In genomic region chr12:53758081-53758769, GRCh38 we compare ENCODE assay signal across 34 cellular contexts. TPM values are rescaled to one million over a fixed set of nuclear protein-coding genes. Genes with fewer than 3 reads are reported as not detected.
DNase-seq lines count a peak whose midpoint lies in the region; ATAC-seq and TF ChIP-seq lines count a peak whose summit lies in the region.
"Had no signal": no experiment of that assay in that cellular context is flagged by ENCODE, and none has a peak within 500 bp of the region (broad histone marks: within the 10 kb centered on the region; RNA-seq: fewer than 3 reads in every experiment).

No MANE protein-coding gene starts in this region.

- H3K36me3 ChIP-seq in GM23338 (ENCODE audit: insufficient read depth) (no peaks in the 10 kb centered on the region), neural progenitor cell (no peaks in the 10 kb centered on the region)
- H3K36me3 ChIP-seq: BLaER1, MG63, ovary, spleen, upper lobe of left lung had no signal

- TF ChIP-seq CTCF in GM23338 (conservative IDR thresholded peaks at IDR 0.05; ENCODE audit: low read depth in 2 of 2), result no peak
- no peak for TF ChIP-seq CTCF in brain (conservative IDR thresholded peaks at IDR 0.05)
- TF ChIP-seq CTCF in neural progenitor cell (IDR thresholded peaks at IDR 0.05), result no peak

- no peak overlapping the region for H2AFZ ChIP-seq in GM23338
- peak overlapping the region; percentile 26 for H2AFZ ChIP-seq in neural progenitor cell (replicated peaks)

- H3K27me3 Mint-ChIP-seq in GM23338 (ENCODE audit: insufficient read depth, low read depth, poor library complexity), result peaks cover 21% of the 10 kb centered on the region
- peaks cover 45% of the 10 kb centered on the region for H3K27me3 Mint-ChIP-seq in brain
- H3K27me3 Mint-ChIP-seq in neural progenitor cell (ENCODE audit: insufficient read depth, low read depth), result peaks cover 14% of the 10 kb centered on the region
- H3K27me3 Mint-ChIP-seq in activated naive CD4-positive, alpha-beta T cell treated with anti-CD3 and anti-CD28 coated beads for 36 hours (ENCODE audit: low read depth), result peaks cover 33% of the 10 kb centered on the region

- H3K27me3 ChIP-seq in GM23338 (ENCODE audit: insufficient read depth) (peaks cover 86% of the 10 kb centered on the region), neural progenitor cell (peaks cover 93% of the 10 kb centered on the region)
- H3K27me3 ChIP-seq: MG63, ovary had no signal

- H3K79me2 ChIP-seq in GM23338 (replicated peaks; ENCODE audit: insufficient read depth) (no peaks in the 10 kb centered on the region), neural progenitor cell (ENCODE audit: low read depth) (no peaks in the 10 kb centered on the region)

- no peak overlapping the region for H3K4me3 ChIP-seq in GM23338
- no peak overlapping the region for H3K4me3 ChIP-seq in neural progenitor cell
- H3K4me3 ChIP-seq: BLaER1, MG63, ovary, spleen, upper lobe of left lung had no signal

- DNase-seq in GM23338 (ENCODE audit: low spot score) (no peak), NCI-H69 (lab: John Stamatoyannopoulos, UW) (peak; percentile 26), neural progenitor cell (ENCODE audit: low spot score) (no peak), GM19238 (ENCODE audit: insufficient read length, low spot score) (no peak)
- DNase-seq in activated naive CD4-positive, alpha-beta T cell treated with anti-CD3 and anti-CD28 coated beads for 36 hours, result no peak
- DNase-seq: activated CD4-positive, alpha-beta memory T cell treated with anti-CD3 and anti-CD28 coated beads, Interleukin-2, amount 10 ng/mL, durations not matched to agents 7 days and 5 days; activated CD4-positive, alpha-beta T cell treated with anti-CD3 and anti-CD28 coated beads for 1 hour; activated naive CD8-positive, alpha-beta T cell treated with anti-CD3 and anti-CD28 coated beads, Interleukin-2, amount 50 U/mL, for 24 hours; dermis blood vessel endothelial cell; GDM1; MG63; naive thymus-derived CD8-positive, alpha-beta T cell; NCI-H146; NCI-H510A treated with DMSO at 0.1 percent for 48 hours; ovary; right cardiac atrium; RPMI8226; spleen; stimulated activated CD4-positive, alpha-beta T cell treated with anti-CD3 and anti-CD28 coated beads, Interleukin-4, amount 100 ng/mL, for 1 hour; T-helper 1 cell; upper lobe of left lung had no signal

- H4K20me1 ChIP-seq in GM23338 (replicated peaks; ENCODE audit: insufficient read depth), result no peaks in the 10 kb centered on the region
- no peaks in the 10 kb centered on the region for H4K20me1 ChIP-seq in neural progenitor cell (ENCODE audit: low read depth)
- H4K20me1 ChIP-seq: BLaER1 had no signal

- no peak overlapping the region for H3K27ac ChIP-seq in GM23338 (ENCODE audit: low read depth)
- no peak overlapping the region for H3K27ac ChIP-seq in neural progenitor cell
- H3K27ac ChIP-seq: BLaER1, ovary, spleen, upper lobe of left lung had no signal

- H3K27ac Mint-ChIP-seq in GM23338 (no peak overlapping the region), brain (peak overlapping the region in 4 of 5 experiments; percentile 14 to 92 (median 77)), neural progenitor cell (peak overlapping the region; percentile 31)
- no peak overlapping the region for H3K27ac Mint-ChIP-seq in activated naive CD4-positive, alpha-beta T cell treated with anti-CD3 and anti-CD28 coated beads for 36 hours
- H3K27ac Mint-ChIP-seq: activated CD4-positive, alpha-beta memory T cell treated with anti-CD3 and anti-CD28 coated beads, Interleukin-2, amount 10 ng/mL, durations not matched to agents 7 days and 5 days; activated naive CD8-positive, alpha-beta T cell treated with anti-CD3 and anti-CD28 coated beads, Interleukin-2, amount 50 U/mL, for 24 hours had no signal

- H3K4me1 Mint-ChIP-seq in GM23338, result peaks cover 21% of the 10 kb centered on the region
- no peaks in the 10 kb centered on the region for H3K4me1 Mint-ChIP-seq in brain
- peaks cover 36% of the 10 kb centered on the region for H3K4me1 Mint-ChIP-seq in neural progenitor cell
- peaks cover 7% of the 10 kb centered on the region for H3K4me1 Mint-ChIP-seq in activated naive CD4-positive, alpha-beta T cell treated with anti-CD3 and anti-CD28 coated beads for 36 hours (ENCODE audit: low read depth)

- ATAC-seq in GM23338 (no peak), HG03095 (IDR thresholded peaks at IDR 0.05; ENCODE audit: unreplicated experiment) (no peak), GM19395 (IDR thresholded peaks at IDR 0.05; ENCODE audit: unreplicated experiment) (no peak)
- ATAC-seq: activated naive CD8-positive, alpha-beta T cell treated with anti-CD3 and anti-CD28 coated beads, Interleukin-2, amount 50 U/mL, for 24 hours had no signal

- H3K9me3 ChIP-seq in neural progenitor cell (ENCODE audit: low read depth), result no peaks in the 10 kb centered on the region
- H3K9me3 ChIP-seq: BLaER1, MG63, ovary, spleen, upper lobe of left lung had no signal

- peaks cover 42% of the 10 kb centered on the region for H3K4me1 ChIP-seq in GM23338 (ENCODE audit: insufficient read depth)
- H3K4me1 ChIP-seq in neural progenitor cell, result peaks cover 49% of the 10 kb centered on the region

- intact Hi-C loops in activated naive CD4-positive, alpha-beta T cell treated with anti-CD3 and anti-CD28 coated beads for 36 hours (cut with micrococcal nuclease), result no loop called here

- H3F3A ChIP-seq in GM23338 (replicated peaks; ENCODE audit: low read depth) (0 out of 2 replicates have a peak, but pooled peaks cover 8% of the 10 kb centered on the region), neural progenitor cell (ENCODE audit: low read depth) (peaks cover 14% of the 10 kb centered on the region)

- H3K9me3 Mint-ChIP-seq in GM23338, result no peaks in the 10 kb centered on the region; the same call in 2 of the 3 replicates
- peaks cover 0 to 6% (median 0%) of the 10 kb centered on the region in 5 experiments for H3K9me3 Mint-ChIP-seq in brain
- H3K9me3 Mint-ChIP-seq in neural progenitor cell, result no peaks in the 10 kb centered on the region
- no peaks in the 10 kb centered on the region for H3K9me3 Mint-ChIP-seq in activated naive CD4-positive, alpha-beta T cell treated with anti-CD3 and anti-CD28 coated beads for 36 hours
- H3K9me3 Mint-ChIP-seq: activated CD4-positive, alpha-beta memory T cell treated with anti-CD3 and anti-CD28 coated beads, Interleukin-2, amount 10 ng/mL, durations not matched to agents 7 days and 5 days; activated naive CD8-positive, alpha-beta T cell treated with anti-CD3 and anti-CD28 coated beads, Interleukin-2, amount 50 U/mL, for 24 hours; central memory CD8-positive, alpha-beta T cell; naive thymus-derived CD8-positive, alpha-beta T cell had no signal

- no peaks in the 10 kb centered on the region for H3K36me3 Mint-ChIP-seq in GM23338 (ENCODE audit: low read depth)
- no peaks in the 10 kb centered on the region for H3K36me3 Mint-ChIP-seq in brain
- H3K36me3 Mint-ChIP-seq in neural progenitor cell, result no peaks in the 10 kb centered on the region
- no peaks in the 10 kb centered on the region for H3K36me3 Mint-ChIP-seq in activated naive CD4-positive, alpha-beta T cell treated with anti-CD3 and anti-CD28 coated beads for 36 hours (ENCODE audit: low read depth)
- H3K36me3 Mint-ChIP-seq: naive thymus-derived CD8-positive, alpha-beta T cell had no signal

- H3K9me2 ChIP-seq in GM23338 (ENCODE audit: insufficient read depth), result no peaks in the 10 kb centered on the region

- H3K4me3 Mint-ChIP-seq in GM23338, result peak overlapping the region; percentile 15; the same call in 1 of the 3 replicates
- H3K4me3 Mint-ChIP-seq in brain, result peak overlapping the region; percentile 4 to 23 (median 17)
- H3K4me3 Mint-ChIP-seq in neural progenitor cell, result peak overlapping the region; percentile 17
- no peak overlapping the region for H3K4me3 Mint-ChIP-seq in activated naive CD4-positive, alpha-beta T cell treated with anti-CD3 and anti-CD28 coated beads for 36 hours
- H3K4me3 Mint-ChIP-seq: activated CD4-positive, alpha-beta memory T cell treated with anti-CD3 and anti-CD28 coated beads, Interleukin-2, amount 10 ng/mL, durations not matched to agents 7 days and 5 days; activated naive CD8-positive, alpha-beta T cell treated with anti-CD3 and anti-CD28 coated beads, Interleukin-2, amount 50 U/mL, for 24 hours had no signal

- CTCF ChIA-PET in activated naive CD4-positive, alpha-beta T cell treated with anti-CD3 and anti-CD28 coated beads for 36 hours (lab: Charles Lee), result interaction anchor here (1.0 to 4.5 kb wide), 9 partner anchors 13 to 199 kb away, joined by 3 to 98 read pairs (median 8); no protein-coding TSS in a partner anchor

- H3K4me2 ChIP-seq in GM23338, result peak overlapping the region; percentile 65
- no peak overlapping the region for H3K4me2 ChIP-seq in neural progenitor cell
- H3K4me2 ChIP-seq: BLaER1 had no signal

- H3K9ac ChIP-seq in neural progenitor cell, result no peak overlapping the region
- H3K9ac ChIP-seq: BLaER1 had no signal

TF ChIP-seq in GM23338, 12 proteins besides CTCF, POLR2A, EP300 and RAD21 (continues in another document):
- no peak for TF ChIP-seq EZH2phosphoT487 (IDR thresholded peaks at IDR 0.05; ENCODE audit: unreplicated experiment)

RNA-seq across cellular contexts. Expression of gene CISTR, which starts 6.4 kb away (rescaled TPM):
- total RNA-seq in GM23338 (2014; rRNA removed; shearing (Covaris generic)), result not detected in 2 replicates
- polyA plus RNA-seq in GM23338 (2016; fragmentation: Nextera tagmentation; extraction: Ambion mirVana) (not detected in 2 replicates), brain (ENCODE audit: insufficient read depth, low read depth, low replicate concordance) (not detected)
- total RNA-seq in neural progenitor cell (ENCODE audit: low replicate concordance), result not detected in 2 replicates
- total RNA-seq in activated naive CD4-positive, alpha-beta T cell treated with anti-CD3 and anti-CD28 coated beads for 36 hours, result not detected
- total RNA-seq: activated CD4-positive, alpha-beta memory T cell treated with anti-CD3 and anti-CD28 coated beads, Interleukin-2, amount 10 ng/mL, durations not matched to agents 7 days and 5 days; dermis blood vessel endothelial cell; endothelial cell of umbilical vein; fibroblast of lung; HT1080; lower leg skin; naive thymus-derived CD8-positive, alpha-beta T cell; ovary; SK-MEL-5; spleen; subcutaneous adipose tissue; upper lobe of left lung had no signal
- polyA plus RNA-seq: AG04450; endothelial cell of umbilical vein; fibroblast of lung; keratinocyte; naive thymus-derived CD8-positive, alpha-beta T cell; ovary had no signal

RNA-seq across cellular contexts. Expression of gene CALCOCO1, which starts 31.0 kb away (rescaled TPM):
- total RNA-seq in GM23338 (2014; rRNA removed; shearing (Covaris generic)), result 20.4 and 21.3 TPM in 2 replicates
- polyA plus RNA-seq in GM23338 (2016; fragmentation: Nextera tagmentation; extraction: Ambion mirVana), result 4.6 and 6.5 TPM in 2 replicates
- 122 TPM for polyA plus RNA-seq in brain (ENCODE audit: insufficient read depth, low read depth, low replicate concordance)
- 25.3 and 46.0 TPM in 2 replicates for total RNA-seq in neural progenitor cell (ENCODE audit: low replicate concordance)
- 1 to 10 TPM; 8.1 to 8.3 TPM for total RNA-seq in activated naive CD4-positive, alpha-beta T cell treated with anti-CD3 and anti-CD28 coated beads for 36 hours

Comparison
In these comparisons a context has a peak if more than half of its experiments do, and no peak if none do; other contexts are left out.
1. H3K27ac Mint-ChIP-seq: peak in brain (4 of 5) and neural progenitor cell (single experiment); none in GM23338 (single experiment) and activated naive CD4-positive, alpha-beta T cell treated with anti-CD3 and anti-CD28 coated beads for 36 hours (single experiment).